In the genomic region with DNA sequence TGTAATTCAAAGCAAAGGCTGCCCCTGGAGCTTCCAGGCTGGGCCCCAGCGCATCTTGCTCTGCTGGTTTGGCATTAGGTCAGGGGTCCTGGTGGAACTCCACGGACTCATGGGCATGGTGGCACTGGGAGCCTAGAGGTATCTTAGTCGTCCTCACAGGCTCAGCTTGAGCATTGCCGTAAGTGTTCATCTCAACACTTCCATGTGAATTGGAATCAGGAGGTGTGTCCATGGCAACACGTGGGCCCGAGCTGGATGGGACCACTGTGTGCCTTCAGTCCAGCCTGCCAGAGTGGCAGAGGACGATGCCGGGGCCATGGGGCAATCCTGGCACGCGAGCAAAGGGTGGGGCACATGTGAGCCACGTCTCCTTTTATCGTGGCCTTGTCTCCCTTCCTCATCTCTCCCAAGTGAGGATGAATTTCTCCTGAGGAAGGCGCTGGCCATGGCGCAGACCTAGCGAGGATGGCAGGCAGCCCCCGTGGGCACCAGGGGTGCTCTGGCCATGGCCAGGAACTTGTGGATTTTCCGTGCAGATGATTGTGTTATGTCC, we compare ENCODE assay signal across 9 cellular contexts.
"Had no signal": no experiment of that assay in that cellular context is flagged by ENCODE, and none has a peak within 500 bp of the region (broad histone marks: within the 10 kb centered on the region; RNA-seq: fewer than 3 reads in every experiment).

No MANE protein-coding gene starts in this region.

- H3K27me3 ChIP-seq: dorsolateral prefrontal cortex, tibial nerve had no signal

- FAIRE-seq: bronchial epithelial cell had no signal

- DNase-seq: activated CD4-positive, alpha-beta memory T cell treated with anti-CD3 and anti-CD28 coated beads, Interleukin-2, amount 10 ng/mL, durations not matched to agents 7 days and 5 days; activated gamma-delta T cell treated with Interleukin-2 at 50 U/mL for 16 hours; activated naive CD8-positive, alpha-beta T cell treated with anti-CD3 and anti-CD28 coated beads for 36 hours; activated T-cell treated with anti-CD3 and anti-CD28 coated beads, Interleukin-2, amount 50 U/mL, for 48 hours; anterior cingulate cortex; T1000 had no signal

- H3K27ac ChIP-seq: tibial nerve had no signal

- H3K4me3 ChIP-seq: dorsolateral prefrontal cortex, tibial nerve had no signal
